13 cellular contexts compared by ENCODE assay signal in genomic region chr2:122960727-122961641, GRCh38.
DNase-seq lines count a peak whose midpoint lies in the region; ATAC-seq, FAIRE-seq and TF ChIP-seq lines count a peak whose summit lies in the region.
"Had no signal": no experiment of that assay in that cellular context is flagged by ENCODE, and none has a peak within 500 bp of the region (broad histone marks: within the 10 kb centered on the region; RNA-seq: fewer than 3 reads in every experiment).

No MANE protein-coding gene starts in this region.

- H3K9me3 Mint-ChIP-seq in mesothelial cell of epicardium = peaks cover 10% of the 10 kb centered on the region
- H3K9me3 Mint-ChIP-seq in activated CD4-positive, alpha-beta T cell treated with anti-CD3 and anti-CD28 coated beads for 36 hours (ENCODE audit: low read depth) = no peaks in the 10 kb centered on the region

- no peak for ATAC-seq in activated CD4-positive, alpha-beta T cell treated with anti-CD3 and anti-CD28 coated beads for 36 hours

- peaks cover 3% of the 10 kb centered on the region for H3K4me1 Mint-ChIP-seq in mesothelial cell of epicardium
- no peaks in the 10 kb centered on the region for H3K4me1 Mint-ChIP-seq in activated CD4-positive, alpha-beta T cell treated with anti-CD3 and anti-CD28 coated beads for 36 hours
- H3K4me1 Mint-ChIP-seq: B cell had no signal

- no peak overlapping the region for H3K4me3 ChIP-seq in fibroblast of mammary gland (ENCODE audit: control insufficient read depth, low read depth, low read length)
- H3K4me3 ChIP-seq: adrenal gland, suprapubic skin had no signal

- no peaks in the 10 kb centered on the region for H3K27me3 Mint-ChIP-seq in mesothelial cell of epicardium (ENCODE audit: low read depth)
- no peaks in the 10 kb centered on the region for H3K27me3 Mint-ChIP-seq in activated CD4-positive, alpha-beta T cell treated with anti-CD3 and anti-CD28 coated beads for 36 hours
- H3K27me3 Mint-ChIP-seq: B cell had no signal

- intact Hi-C loops in activated CD4-positive, alpha-beta T cell treated with anti-CD3 and anti-CD28 coated beads for 36 hours (cut with DNase I, micrococcal nuclease) = no loop called here

- H3K27ac ChIP-seq in C4-2B = no peak overlapping the region
- H3K27ac ChIP-seq: adrenal gland, suprapubic skin had no signal

- H3K36me3 Mint-ChIP-seq in mesothelial cell of epicardium = no peaks in the 10 kb centered on the region
- H3K36me3 Mint-ChIP-seq in activated CD4-positive, alpha-beta T cell treated with anti-CD3 and anti-CD28 coated beads for 36 hours (ENCODE audit: low read depth) = no peaks in the 10 kb centered on the region

- FAIRE-seq in GM19239 (lab: Jason Lieb, UNC) = no peak

- no peak overlapping the region for H3K27ac Mint-ChIP-seq in mesothelial cell of epicardium
- H3K27ac Mint-ChIP-seq in activated CD4-positive, alpha-beta T cell treated with anti-CD3 and anti-CD28 coated beads for 36 hours = no peak overlapping the region
- H3K27ac Mint-ChIP-seq: B cell had no signal

- CTCF ChIA-PET in activated CD4-positive, alpha-beta T cell treated with anti-CD3 and anti-CD28 coated beads for 36 hours (lab: Charles Lee) = interaction anchor here (0.5 to 0.6 kb wide), 2 partner anchors 306 to 372 kb away, joined by 4 read pairs; no protein-coding TSS in a partner anchor

- POLR2A ChIA-PET in activated CD4-positive, alpha-beta T cell treated with anti-CD3 and anti-CD28 coated beads for 36 hours (lab: Charles Lee) = no interaction called here

- peak; percentile 25 for TF ChIP-seq CTCF in C4-2B (conservative IDR thresholded peaks at IDR 0.05)
- TF ChIP-seq CTCF in fibroblast of mammary gland (conservative IDR thresholded peaks at IDR 0.05; ENCODE audit: control insufficient read depth, insufficient read depth, low read depth, low read length) = no peak
- TF ChIP-seq CTCF in mesothelial cell of epicardium (IDR thresholded peaks at IDR 0.05; ENCODE audit: unreplicated experiment) = no peak

- DNase-seq in NCI-H1092 treated with DMSO at 0.1 percent for 48 hours (lab: John Stamatoyannopoulos, UW) (peak; percentile 46), OCI-M1 (lab: John Stamatoyannopoulos, UW) (peak; percentile 3), fibroblast of mammary gland (ENCODE audit: low read depth) (peak; percentile 50), mesothelial cell of epicardium (ENCODE audit: low spot score in 2 of 2, unreplicated experiment in 2 of 2) (no peak), GM19239 (ENCODE audit: insufficient read length, low spot score) (no peak)
- no peak for DNase-seq in stimulated activated CD4-positive, alpha-beta T cell treated with anti-CD3 and anti-CD28 coated beads, Interleukin-4, amount 100 ng/mL, for 4 hours
- DNase-seq in activated CD4-positive, alpha-beta T cell treated with anti-CD3 and anti-CD28 coated beads for 36 hours = no peak
- DNase-seq: activated CD4-positive, alpha-beta T cell treated with anti-CD3 and anti-CD28 coated beads for 4 hours; stimulated activated CD4-positive, alpha-beta T cell treated with anti-CD3 and anti-CD28 coated beads, Interleukin-1b, Interleukin-23, amount 100 ng/mL, for 48 hours had no signal

- no peak overlapping the region for H3K4me3 Mint-ChIP-seq in mesothelial cell of epicardium
- no peak overlapping the region for H3K4me3 Mint-ChIP-seq in activated CD4-positive, alpha-beta T cell treated with anti-CD3 and anti-CD28 coated beads for 36 hours
- H3K4me3 Mint-ChIP-seq: B cell had no signal

Comparison
In these comparisons a context has a peak if more than half of its experiments do, and no peak if none do; other contexts are left out.
1. DNase-seq: peak in NCI-H1092 treated with DMSO at 0.1 percent for 48 hours (single experiment), OCI-M1 (single experiment) and fibroblast of mammary gland (single experiment); none in mesothelial cell of epicardium (0 of 2), stimulated activated CD4-positive, alpha-beta T cell treated with anti-CD3 and anti-CD28 coated beads, Interleukin-4, amount 100 ng/mL, for 4 hours (0 of 2), GM19239 (single experiment) and activated CD4-positive, alpha-beta T cell treated with anti-CD3 and anti-CD28 coated beads for 36 hours (single experiment).